ENCODE assay signal across 8 cellular contexts in genomic region chr19:39445258-39446071, GRCh38. TPM values are rescaled to one million over a fixed set of nuclear protein-coding genes. Genes with fewer than 3 reads are reported as not detected.
DNase-seq lines count a peak whose midpoint lies in the region; ATAC-seq and TF ChIP-seq lines count a peak whose summit lies in the region.

SUPT5H (plus strand) TSS chr19:39445582; CDS start chr19:39445891, 309 bp downstream.

- H3K27me3 Mint-ChIP-seq in activated CD8-positive, alpha-beta memory T cell treated with anti-CD3 and anti-CD28 coated beads, Interleukin-2, amount 10 ng/mL, durations not matched to agents 7 days and 5 days, result no peaks in the 10 kb centered on the region
- H3K27me3 Mint-ChIP-seq in endodermal cell (ENCODE audit: insufficient read depth), result peaks cover 8% of the 10 kb centered on the region

- H3K27ac ChIP-seq in endodermal cell (ENCODE audit: low read depth, low read length), result peak within 1 kb of the TSS; percentile 87

- no peak for TF ChIP-seq CTCF in endodermal cell (conservative IDR thresholded peaks at IDR 0.05)

- DNase-seq in COLO829 (ENCODE audit: low spot score) (peak; percentile 99), HUDEP-2 (lab: John Stamatoyannopoulos, UW; ENCODE audit: unreplicated experiment in 76 of 76) (peak; percentile 48 to 99 (median 98)), NT2/D1 (ENCODE audit: low read depth, low spot score) (peak; percentile 93), endodermal cell (peak; percentile 98), mesenteric fat pad (ENCODE audit: low spot score) (peak; percentile 99)
- peak; percentile 99 for DNase-seq in activated CD8-positive, alpha-beta memory T cell treated with anti-CD3 and anti-CD28 coated beads, Interleukin-2, amount 10 ng/mL, durations not matched to agents 7 days and 5 days
- DNase-seq in stimulated activated CD8-positive, alpha-beta memory T cell treated with anti-CD3 and anti-CD28 coated beads, Interleukin-15, amount 100 ng/mL, for 24 hours (ENCODE audit: low read depth), result peak; percentile 79

- no peaks in the 10 kb centered on the region for H3K9me3 Mint-ChIP-seq in activated CD8-positive, alpha-beta memory T cell treated with anti-CD3 and anti-CD28 coated beads, Interleukin-2, amount 10 ng/mL, durations not matched to agents 7 days and 5 days (ENCODE audit: low read depth)
- H3K9me3 Mint-ChIP-seq in endodermal cell, result no peaks in the 10 kb centered on the region

- WGBS in endodermal cell (ENCODE audit: insufficient coverage in 1 of 2, insufficient read length in 1 of 2), 2 experiments, result 0 to 1% methylated on average over 37 to 65 of the region's 65 CpGs

- peaks cover 52% of the 10 kb centered on the region for H3K4me1 Mint-ChIP-seq in activated CD8-positive, alpha-beta memory T cell treated with anti-CD3 and anti-CD28 coated beads, Interleukin-2, amount 10 ng/mL, durations not matched to agents 7 days and 5 days
- peaks cover 10% of the 10 kb centered on the region for H3K4me1 Mint-ChIP-seq in endodermal cell

- H3K4me1 ChIP-seq in NT2/D1 (ENCODE audit: insufficient read depth, insufficient read length) (no peaks in the 10 kb centered on the region), endodermal cell (ENCODE audit: control insufficient read depth, insufficient read depth, low read length) (no peaks in the 10 kb centered on the region)

- H3K27ac Mint-ChIP-seq in activated CD8-positive, alpha-beta memory T cell treated with anti-CD3 and anti-CD28 coated beads, Interleukin-2, amount 10 ng/mL, durations not matched to agents 7 days and 5 days, result peak within 1 kb of the TSS; percentile 99
- peak within 1 kb of the TSS; percentile 94 for H3K27ac Mint-ChIP-seq in endodermal cell

- peak within 1 kb of the TSS; percentile 100 for H3K4me3 Mint-ChIP-seq in activated CD8-positive, alpha-beta memory T cell treated with anti-CD3 and anti-CD28 coated beads, Interleukin-2, amount 10 ng/mL, durations not matched to agents 7 days and 5 days
- H3K4me3 Mint-ChIP-seq in endodermal cell, result peak within 1 kb of the TSS; percentile 95

- peak; percentile 85 for ATAC-seq in GM21381 (IDR thresholded peaks at IDR 0.05; ENCODE audit: unreplicated experiment)
- peak; percentile 94 for ATAC-seq in activated CD8-positive, alpha-beta memory T cell treated with anti-CD3 and anti-CD28 coated beads, Interleukin-2, amount 10 ng/mL, durations not matched to agents 7 days and 5 days

- H3K9ac ChIP-seq in NT2/D1 (ENCODE audit: insufficient read length, low read depth), result peak within 1 kb of the TSS; percentile 95
- H3K9ac ChIP-seq in endodermal cell (ENCODE audit: extremely low read depth, low read length, poor library complexity, severe bottlenecking), result peak within 1 kb of the TSS; percentile 96

- peaks cover 25% of the 10 kb centered on the region for H3K36me3 Mint-ChIP-seq in activated CD8-positive, alpha-beta memory T cell treated with anti-CD3 and anti-CD28 coated beads, Interleukin-2, amount 10 ng/mL, durations not matched to agents 7 days and 5 days
- H3K36me3 Mint-ChIP-seq in endodermal cell (ENCODE audit: low read depth), result peaks cover 28% of the 10 kb centered on the region

- peaks cover 26% of the 10 kb centered on the region for H3K36me3 ChIP-seq in NT2/D1 (ENCODE audit: insufficient read depth, insufficient read length, low read length)
- peaks cover 20% of the 10 kb centered on the region for H3K36me3 ChIP-seq in endodermal cell (ENCODE audit: control insufficient read depth, insufficient read depth, low read length)

- no peaks in the 10 kb centered on the region for H3K9me3 ChIP-seq in NT2/D1 (ENCODE audit: insufficient read depth, low read length)
- H3K9me3 ChIP-seq in endodermal cell (ENCODE audit: control insufficient read depth, low read length), result no peaks in the 10 kb centered on the region

- CTCF ChIA-PET in activated CD8-positive, alpha-beta memory T cell treated with anti-CD3 and anti-CD28 coated beads, Interleukin-2, amount 10 ng/mL, durations not matched to agents 7 days and 5 days (lab: Charles Lee), result interaction anchor here (0.6 to 3.4 kb wide), 9 partner anchors 10 to 1043 kb away, joined by 3 to 18 read pairs (median 5); partner anchors contain the start of genes EID2B, FAM98C and RPS16

- H3K27me3 ChIP-seq in NT2/D1 (ENCODE audit: insufficient read depth, insufficient read length) (no peaks in the 10 kb centered on the region), endodermal cell (ENCODE audit: control insufficient read depth, insufficient read depth, low read length, poor library complexity, severe bottlenecking) (no peaks in the 10 kb centered on the region)

- H3K4me3 ChIP-seq in NT2/D1 (ENCODE audit: insufficient read length, low read depth) (peak within 1 kb of the TSS; percentile 96), endodermal cell (ENCODE audit: low read length) (peak within 1 kb of the TSS; percentile 97)

RNA-seq across cellular contexts. Expression of gene SUPT5H, which starts in this region (rescaled TPM):
- total RNA-seq in activated CD8-positive, alpha-beta memory T cell treated with anti-CD3 and anti-CD28 coated beads, Interleukin-2, amount 10 ng/mL, durations not matched to agents 7 days and 5 days, result 100 to 1,000 TPM; 144 to 181 TPM
- total RNA-seq in endodermal cell (100 to 1,000 TPM; 130 to 139 TPM), mesenteric fat pad (84.5 TPM)
- 97.6 TPM for polyA plus RNA-seq in endodermal cell (2013, experiment 1 of 2)
- 85.8 TPM for polyA plus RNA-seq in endodermal cell (2013, experiment 2 of 2)

Comparison
In these comparisons a context has a peak if more than half of its experiments do, and no peak if none do; other contexts are left out.
1. Peak in every context shown above with its lines: DNase-seq, ATAC-seq, H3K4me3 ChIP-seq and H3K27ac ChIP-seq.